In genomic region chr17:37742114-37742761, GRCh38 we compare ENCODE assay signal across 8 cellular contexts. TPM values are rescaled to one million over a fixed set of nuclear protein-coding genes. Genes with fewer than 3 reads are reported as not detected.
DNase-seq lines count a peak whose midpoint lies in the region; ATAC-seq and TF ChIP-seq lines count a peak whose summit lies in the region.

No MANE protein-coding gene starts in this region.

- no peaks in the 10 kb centered on the region for H3K9me3 ChIP-seq in liver (ENCODE audit: control insufficient read depth in 4 of 4, low read length in 3 of 4)
- H3K9me3 ChIP-seq in vagina: no peaks in the 10 kb centered on the region

- no peak overlapping the region for H3K27ac Mint-ChIP-seq in natural killer cell treated with Interleukin-12 subunit alpha and Interleukin-12 subunit beta and Interleukin-15 and Interleukin-18, amount 100 ng/mL, for 72 hours
- H3K27ac Mint-ChIP-seq in natural killer cell: no peak overlapping the region
- no peak overlapping the region for H3K27ac Mint-ChIP-seq in activated naive CD8-positive, alpha-beta T cell treated with anti-CD3 and anti-CD28 coated beads, Interleukin-2, amount 10 ng/mL, durations not matched to agents 7 days and 5 days

- no peak for DNase-seq in natural killer cell treated with Interleukin-12 subunit alpha and Interleukin-12 subunit beta and Interleukin-15 and Interleukin-18, amount 100 ng/mL, for 72 hours (ENCODE audit: low spot score)
- DNase-seq in natural killer cell (no peak), vagina (ENCODE audit: extremely low spot score in 2 of 2) (no peak), germinal center (ENCODE audit: low spot score) (no peak), posterior cingulate gyrus (no peak), RKO (ENCODE audit: low spot score) (no peak)
- peak; percentile 49 for DNase-seq in activated naive CD8-positive, alpha-beta T cell treated with anti-CD3 and anti-CD28 coated beads, Interleukin-2, amount 10 ng/mL, durations not matched to agents 7 days and 5 days

- H3K4me3 ChIP-seq in liver (ENCODE audit: low read depth in 1 of 3, low read length in 3 of 3): peak overlapping the region; percentile 60 to 90 (median 68)
- H3K4me3 ChIP-seq in vagina: peak overlapping the region; percentile 3 to 6

- no peak for TF ChIP-seq RAD21 in liver (IDR thresholded peaks at IDR 0.05)

- H3K4me1 Mint-ChIP-seq in natural killer cell treated with Interleukin-12 subunit alpha and Interleukin-12 subunit beta and Interleukin-15 and Interleukin-18, amount 100 ng/mL, for 72 hours (ENCODE audit: low read depth in 2 of 2): peaks cover 5 to 12% of the 10 kb centered on the region in 2 donors
- peaks cover 6 to 20% of the 10 kb centered on the region in 2 donors for H3K4me1 Mint-ChIP-seq in natural killer cell
- H3K4me1 Mint-ChIP-seq in activated naive CD8-positive, alpha-beta T cell treated with anti-CD3 and anti-CD28 coated beads, Interleukin-2, amount 10 ng/mL, durations not matched to agents 7 days and 5 days: peaks cover 9% of the 10 kb centered on the region

- H3K27me3 Mint-ChIP-seq in natural killer cell treated with Interleukin-12 subunit alpha and Interleukin-12 subunit beta and Interleukin-15 and Interleukin-18, amount 100 ng/mL, for 72 hours: peaks cover 51 to 73% of the 10 kb centered on the region in 2 donors
- H3K27me3 Mint-ChIP-seq in natural killer cell (ENCODE audit: low read depth in 2 of 2): peaks cover 60 to 75% of the 10 kb centered on the region in 2 donors
- peaks cover 90% of the 10 kb centered on the region for H3K27me3 Mint-ChIP-seq in activated naive CD8-positive, alpha-beta T cell treated with anti-CD3 and anti-CD28 coated beads, Interleukin-2, amount 10 ng/mL, durations not matched to agents 7 days and 5 days

- WGBS in liver: 2% methylated on average over 52 of the region's 52 CpGs

- no peak for TF ChIP-seq POLR2A in vagina (IDR thresholded peaks at IDR 0.05)

- H3K27ac ChIP-seq in liver (ENCODE audit: low read depth in 1 of 2, low read length in 2 of 2) (peak overlapping the region; percentile 92 to 98), vagina (no peak overlapping the region)

- H3K9me3 Mint-ChIP-seq in natural killer cell treated with Interleukin-12 subunit alpha and Interleukin-12 subunit beta and Interleukin-15 and Interleukin-18, amount 100 ng/mL, for 72 hours: no peaks in the 10 kb centered on the region
- H3K9me3 Mint-ChIP-seq in natural killer cell: no peaks in the 10 kb centered on the region
- no peaks in the 10 kb centered on the region for H3K9me3 Mint-ChIP-seq in activated naive CD8-positive, alpha-beta T cell treated with anti-CD3 and anti-CD28 coated beads, Interleukin-2, amount 10 ng/mL, durations not matched to agents 7 days and 5 days

- intact Hi-C loops in natural killer cell (cut with micrococcal nuclease): no loop called here
- intact Hi-C loops in vagina (cut with DNase I): no loop called here
- intact Hi-C loops in posterior cingulate gyrus (cut with DNase I): no loop called here

- H3K36me3 ChIP-seq in liver (ENCODE audit: control insufficient read depth in 4 of 4, insufficient read depth in 3 of 4, low read depth in 1 of 4, low read length in 3 of 4) (peaks cover 0 to 1% (median 0%) of the 10 kb centered on the region in 4 donors), vagina (no peaks in the 10 kb centered on the region)

- peaks cover 2 to 25% (median 12%) of the 10 kb centered on the region in 4 donors for H3K4me1 ChIP-seq in liver (ENCODE audit: control insufficient read depth in 4 of 4, insufficient read depth in 4 of 4, low read length in 3 of 4)
- peaks cover 36% of the 10 kb centered on the region for H3K4me1 ChIP-seq in vagina

- POLR2A ChIA-PET in activated naive CD8-positive, alpha-beta T cell treated with anti-CD3 and anti-CD28 coated beads, Interleukin-2, amount 10 ng/mL, durations not matched to agents 7 days and 5 days (lab: Charles Lee): no interaction called here

- H3K27me3 ChIP-seq in liver (ENCODE audit: control insufficient read depth in 4 of 4, insufficient read depth in 4 of 4, low read length in 3 of 4) (peaks cover 0 to 2% (median 0%) of the 10 kb centered on the region in 4 donors), vagina (peaks cover 19% of the 10 kb centered on the region)

- no peak for TF ChIP-seq CTCF in natural killer cell (IDR thresholded peaks at IDR 0.05)
- no peak for TF ChIP-seq CTCF in liver (IDR thresholded peaks at IDR 0.05; ENCODE audit: low read depth, low read length, missing input control)
- TF ChIP-seq CTCF in vagina (IDR thresholded peaks at IDR 0.05): no peak

- H3K36me3 Mint-ChIP-seq in natural killer cell treated with Interleukin-12 subunit alpha and Interleukin-12 subunit beta and Interleukin-15 and Interleukin-18, amount 100 ng/mL, for 72 hours: no peaks in the 10 kb centered on the region
- H3K36me3 Mint-ChIP-seq in natural killer cell: no peaks in the 10 kb centered on the region
- no peaks in the 10 kb centered on the region for H3K36me3 Mint-ChIP-seq in activated naive CD8-positive, alpha-beta T cell treated with anti-CD3 and anti-CD28 coated beads, Interleukin-2, amount 10 ng/mL, durations not matched to agents 7 days and 5 days

- peak overlapping the region; percentile 39 for H3K4me3 Mint-ChIP-seq in natural killer cell treated with Interleukin-12 subunit alpha and Interleukin-12 subunit beta and Interleukin-15 and Interleukin-18, amount 100 ng/mL, for 72 hours
- no peak overlapping the region for H3K4me3 Mint-ChIP-seq in natural killer cell
- H3K4me3 Mint-ChIP-seq in activated naive CD8-positive, alpha-beta T cell treated with anti-CD3 and anti-CD28 coated beads, Interleukin-2, amount 10 ng/mL, durations not matched to agents 7 days and 5 days: peak overlapping the region; percentile 67

- H3K9ac ChIP-seq in liver (ENCODE audit: low read depth in 1 of 2, low read length in 2 of 2): peak overlapping the region; percentile 85 to 96

- no peak for ATAC-seq in natural killer cell treated with Interleukin-12 subunit alpha and Interleukin-12 subunit beta and Interleukin-15 and Interleukin-18, amount 100 ng/mL, for 72 hours
- no peak for ATAC-seq in natural killer cell
- no peak for ATAC-seq in activated naive CD8-positive, alpha-beta T cell treated with anti-CD3 and anti-CD28 coated beads, Interleukin-2, amount 10 ng/mL, durations not matched to agents 7 days and 5 days (ENCODE audit: low read depth)

TF ChIP-seq in liver, 16 proteins besides CTCF, POLR2A, EP300 and RAD21:
- TF ChIP-seq TAF1 (conservative IDR thresholded peaks at IDR 0.05) (peak; percentile 65), FOXA2 (IDR thresholded peaks at IDR 0.05) (no peak), YY1 (IDR thresholded peaks at IDR 0.05) (peak; percentile 41)

RNA-seq across cellular contexts. Expression of gene HNF1B, which starts 2.6 kb away (rescaled TPM):
- under 1 TPM in 1 of 2 donors, not detected in 1; 0.19 TPM for total RNA-seq in natural killer cell treated with Interleukin-12 subunit alpha and Interleukin-12 subunit beta and Interleukin-15 and Interleukin-18, amount 100 ng/mL, for 72 hours
- total RNA-seq in natural killer cell (not detected), liver (1 to 10 TPM; 1.6 to 3.8 TPM), vagina (not detected)
- under 1 TPM in 1 of 2 experiments, not detected in 1; 0.30 TPM for total RNA-seq in activated naive CD8-positive, alpha-beta T cell treated with anti-CD3 and anti-CD28 coated beads, Interleukin-2, amount 10 ng/mL, durations not matched to agents 7 days and 5 days
- 1 to 10 TPM; 5.2 to 5.7 TPM for polyA plus RNA-seq in liver
